ENCODE assay signal across 13 cellular contexts in genomic region chr12:52198454-52199215, GRCh38. TPM values are rescaled to one million over a fixed set of nuclear protein-coding genes. Genes with fewer than 3 reads are reported as not detected.
DNase-seq lines count a peak whose midpoint lies in the region; ATAC-seq, FAIRE-seq and TF ChIP-seq lines count a peak whose summit lies in the region.
"Had no signal": no experiment of that assay in that cellular context is flagged by ENCODE, and none has a peak within 500 bp of the region (broad histone marks: within the 10 kb centered on the region; RNA-seq: fewer than 3 reads in every experiment).

No MANE protein-coding gene starts in this region.

- intact Hi-C loops in sigmoid colon (cut with DNase I): no loop called here

- in situ Hi-C loops in KBM-7 (cut with MboI; ENCODE audit: low pct_unique_long_range_greater_than_20kb, low sequenced_read_pairs): no loop called here

- TF ChIP-seq POLR2A in gastroesophageal sphincter (IDR thresholded peaks at IDR 0.05): no peak
- TF ChIP-seq POLR2A in sigmoid colon (IDR thresholded peaks at IDR 0.05): no peak

- H3K27ac ChIP-seq in gastroesophageal sphincter (peak overlapping the region in 3 of 4 donors; percentile 31 to 47 (median 41)), sigmoid colon (peak overlapping the region in 3 of 4 donors; percentile 28 to 59 (median 30))
- H3K27ac ChIP-seq: parathyroid adenoma had no signal

- H3K4me1 ChIP-seq in gastroesophageal sphincter: peaks cover 0 to 37% (median 12%) of the 10 kb centered on the region in 3 donors
- peaks cover 0 to 30% (median 16%) of the 10 kb centered on the region in 4 donors for H3K4me1 ChIP-seq in sigmoid colon

- TF ChIP-seq EP300 in gastroesophageal sphincter (IDR thresholded peaks at IDR 0.05) (no peak), sigmoid colon (IDR thresholded peaks at IDR 0.05) (no peak)

- H3K27me3 ChIP-seq in gastroesophageal sphincter (peaks cover 6% of the 10 kb centered on the region), sigmoid colon (no peaks in the 10 kb centered on the region)

- TF ChIP-seq CTCF in gastroesophageal sphincter (IDR thresholded peaks at IDR 0.05): no peak
- no peak for TF ChIP-seq CTCF in sigmoid colon (IDR thresholded peaks at IDR 0.05)

- ATAC-seq in gastroesophageal sphincter (peak; percentile 31), GM18870 (IDR thresholded peaks at IDR 0.05; ENCODE audit: unreplicated experiment) (no peak)

- H3K9me3 ChIP-seq in gastroesophageal sphincter (no peaks in the 10 kb centered on the region), sigmoid colon (no peaks in the 10 kb centered on the region)

- 100% methylated on average over 1 of the region's 5 CpGs; no CpG with 5 or more reads in 1 of the 2 donors for WGBS in gastroesophageal sphincter (ENCODE audit: low coverage in 1 of 2), 2 donors
- 55 to 67% methylated on average over 5 of the region's 5 CpGs for WGBS in sigmoid colon, 2 donors

- DNase-seq in KBM-7 (peak; percentile 75), NOMO-1 (lab: John Stamatoyannopoulos, UW; ENCODE audit: unreplicated experiment in 2 of 2) (peak; percentile 70 to 77), sigmoid colon (no peak), urothelium cell line (ENCODE audit: low spot score) (no peak), GM19238 (ENCODE audit: insufficient read length, low spot score) (no peak)
- no peak for DNase-seq in effector CD4-positive, alpha-beta T cell
- DNase-seq: activated B cell treated with CpG ODN at 0.5 μM for 24 hours, RPMI8226 had no signal

- H3K36me3 ChIP-seq in gastroesophageal sphincter: no peaks in the 10 kb centered on the region
- H3K36me3 ChIP-seq in sigmoid colon: no peaks in the 10 kb centered on the region

- H3K4me3 ChIP-seq in gastroesophageal sphincter (no peak overlapping the region), sigmoid colon (no peak overlapping the region)

- no peak for FAIRE-seq in urothelium cell line (lab: Jason Lieb, UNC)
- FAIRE-seq: keratinocyte had no signal

RNA-seq across cellular contexts. Expression of gene KRT80, which starts 6.8 kb away (rescaled TPM):
- total RNA-seq in gastroesophageal sphincter (under 1 TPM in 3 of 4 donors, not detected in 1; 0.16 to 0.54 (median 0.31) TPM), sigmoid colon (not detected)
- under 1 TPM in 2 of 3 donors, not detected in 1; under 0.01 to 0.34 TPM for polyA plus RNA-seq in sigmoid colon
- total RNA-seq: activated B cell treated with CpG ODN at 0.5 μM for 24 hours; activated T-helper 1 cell treated with anti-CD3 and anti-CD28 coated beads, Interleukin-12 subunit alpha, Interleukin-12 subunit beta, Interleukin-2, Interleukin-4 antibody, amounts not matched to agents 30 ng/mL and 10 ng/mL and 1 ng/mL, durations not matched to agents 14 hours and 24 hours and 36 hours had no signal

RNA-seq across cellular contexts. Expression of gene KRT7, which starts 34.4 kb away (rescaled TPM):
- 10 to 100 TPM in 1 of 4 donors, 1 to 10 TPM in 2, under 1 TPM in 1; 0.47 to 78.7 (median 4.3) TPM for total RNA-seq in gastroesophageal sphincter
- total RNA-seq in sigmoid colon: 1 to 10 TPM in 1 of 4 donors, under 1 TPM in 1, not detected in 2; 0.27 to 3.2 TPM
- polyA plus RNA-seq in sigmoid colon: 10 to 100 TPM in 1 of 3 donors, 1 to 10 TPM in 2; 1.2 to 12.0 (median 2.4) TPM

Comparison
In these comparisons a context has a peak if more than half of its experiments do, and no peak if none do; other contexts are left out.
1. DNase-seq: peak in KBM-7 (single experiment) and NOMO-1 (2 of 2); none in sigmoid colon (single experiment), urothelium cell line (single experiment), effector CD4-positive, alpha-beta T cell (single experiment) and GM19238 (single experiment).